In the genomic region with DNA sequence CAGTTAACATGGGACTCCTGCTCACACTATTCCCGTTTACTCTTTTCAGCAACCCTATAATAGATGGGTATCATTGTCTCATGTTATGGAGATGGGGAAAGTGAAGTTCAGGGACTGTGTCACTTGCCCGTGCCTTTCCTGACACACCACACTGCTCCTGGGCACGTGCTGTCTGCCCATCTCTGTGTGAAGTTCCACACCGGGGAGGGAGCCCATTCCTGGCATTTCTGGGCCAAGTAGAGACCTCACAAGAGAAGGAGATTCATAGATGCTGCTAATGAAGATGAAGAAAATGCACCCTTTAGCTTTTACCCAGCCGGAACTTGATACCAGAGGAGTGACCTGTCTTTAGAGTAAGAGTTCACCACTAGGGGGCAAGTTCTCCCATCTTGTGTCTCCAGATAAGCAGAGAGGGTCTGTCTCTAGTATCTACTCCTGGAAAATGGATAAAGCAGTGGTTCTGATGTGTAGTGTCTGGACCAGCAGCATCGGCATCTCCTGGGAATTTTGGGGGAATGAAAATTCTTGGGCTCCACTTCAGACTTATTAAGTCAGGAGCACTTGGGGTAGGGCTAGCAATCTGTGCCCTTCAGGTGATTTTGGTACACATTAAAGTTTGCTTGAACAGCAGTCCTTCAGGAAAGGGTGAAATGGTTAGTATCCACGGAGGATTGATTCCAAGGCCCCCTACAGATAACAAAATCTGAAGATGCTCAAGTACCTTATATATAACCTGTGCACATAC, we compare ENCODE assay signal across 8 cellular contexts. TPM values are rescaled to one million over a fixed set of nuclear protein-coding genes. Genes with fewer than 3 reads are reported as not detected.
DNase-seq lines count a peak whose midpoint lies in the region; ATAC-seq and TF ChIP-seq lines count a peak whose summit lies in the region.

No MANE protein-coding gene starts in this region.

- peak; percentile 50 for DNase-seq in activated CD8-positive, alpha-beta memory T cell treated with anti-CD3 and anti-CD28 coated beads, Interleukin-2, amount 10 ng/mL, durations not matched to agents 7 days and 5 days
- no peak for DNase-seq in activated CD8-positive, alpha-beta memory T cell treated with anti-CD3 and anti-CD28 coated beads, Interleukin-2, amount 50 U/mL, for 4 hours
- peak; percentile 87 for DNase-seq in OCI-LY7 (ENCODE audit: low spot score)
- peak in 1 of 7 donors; percentile 14 for DNase-seq in adrenal gland
- peak; percentile 61 for DNase-seq in hepatic stellate cell (ENCODE audit: low spot score)
- DNase-seq in stimulated activated effector memory CD8-positive, alpha-beta T cell treated with anti-CD3 and anti-CD28 coated beads, Interleukin-12 subunit alpha, Interleukin-12 subunit beta, amount 100 ng/mL, for 72 hours (ENCODE audit: low spot score in 2 of 2), result peak; percentile 5 to 66

- H2AFZ ChIP-seq in KMS-11 (ENCODE audit: low read depth) (0 out of 2 replicates have a peak overlapping the region, but pooled peaks have one; percentile 2), OCI-LY7 (ENCODE audit: low read length) (peak overlapping the region; percentile 62; the same call in 1 of the 2 replicates)

- POLR2A ChIA-PET in OCI-LY7 (lab: Charles Lee), result interaction anchor here (0.9 kb wide), 1 partner anchor 115 kb away, joined by 3 read pairs; no protein-coding TSS in a partner anchor

- BruUV-seq in OCI-LY7 (replicated peaks; lab: Mats Ljungman, UMichigan), result no TSS peak

- no peaks in the 10 kb centered on the region for H3K9me3 ChIP-seq in OCI-LY7 (ENCODE audit: low read length)
- H3K9me3 ChIP-seq in adrenal gland (replicated peaks in 1 of 3), result no peaks in the 10 kb centered on the region

- no peaks in the 10 kb centered on the region for H3K27me3 ChIP-seq in KMS-11 (ENCODE audit: insufficient read depth, low read depth)
- no peaks in the 10 kb centered on the region for H3K27me3 ChIP-seq in adrenal gland

- H3K9me3 Mint-ChIP-seq in activated CD8-positive, alpha-beta memory T cell treated with anti-CD3 and anti-CD28 coated beads, Interleukin-2, amount 10 ng/mL, durations not matched to agents 7 days and 5 days (ENCODE audit: low read depth), result no peaks in the 10 kb centered on the region
- H3K9me3 Mint-ChIP-seq in stimulated activated effector memory CD8-positive, alpha-beta T cell treated with anti-CD3 and anti-CD28 coated beads, Interleukin-12 subunit alpha, Interleukin-12 subunit beta, amount 100 ng/mL, for 72 hours, result no peaks in the 10 kb centered on the region

- H3K9me2 ChIP-seq in OCI-LY7 (ENCODE audit: insufficient read depth, low read length), result no peaks in the 10 kb centered on the region

- H3K27ac ChIP-seq in KMS-11, result no peak overlapping the region
- peak overlapping the region; percentile 49 for H3K27ac ChIP-seq in OCI-LY7 (ENCODE audit: low read depth, low read length, poor library complexity, severe bottlenecking)
- no peak overlapping the region for H3K27ac ChIP-seq in adrenal gland

- ATAC-seq in activated CD8-positive, alpha-beta memory T cell treated with anti-CD3 and anti-CD28 coated beads, Interleukin-2, amount 10 ng/mL, durations not matched to agents 7 days and 5 days, result peak; percentile 59
- ATAC-seq in GM21723 (IDR thresholded peaks at IDR 0.05; ENCODE audit: unreplicated experiment), result peak; percentile 62
- ATAC-seq in stimulated activated effector memory CD8-positive, alpha-beta T cell treated with anti-CD3 and anti-CD28 coated beads, Interleukin-12 subunit alpha, Interleukin-12 subunit beta, amount 100 ng/mL, for 72 hours, result peak; percentile 70

- H3K79me2 ChIP-seq in KMS-11 (ENCODE audit: insufficient read depth, low read depth) (peaks cover 42% of the 10 kb centered on the region), OCI-LY7 (ENCODE audit: insufficient read depth, low read depth, low read length) (peaks cover 44% of the 10 kb centered on the region)

- no peak overlapping the region for H3K4me3 ChIP-seq in KMS-11 (IDR thresholded peaks at IDR 0.05; ENCODE audit: insufficient read depth, low read depth, low read length)
- no peak overlapping the region for H3K4me3 ChIP-seq in OCI-LY7 (ENCODE audit: low read depth, low read length, poor library complexity, severe bottlenecking)
- no peak overlapping the region for H3K4me3 ChIP-seq in adrenal gland

- H4K20me1 ChIP-seq in KMS-11 (ENCODE audit: insufficient read depth), result no peaks in the 10 kb centered on the region
- H4K20me1 ChIP-seq in OCI-LY7 (ENCODE audit: insufficient read depth, low read length), result peaks cover 13% of the 10 kb centered on the region; the same call in 1 of the 2 replicates

- H3K4me1 ChIP-seq in KMS-11 (ENCODE audit: low read depth, poor library complexity, severe bottlenecking) (peaks cover 36% of the 10 kb centered on the region), OCI-LY7 (ENCODE audit: insufficient read depth, low read length, poor library complexity, severe bottlenecking) (peaks cover 34% of the 10 kb centered on the region), adrenal gland (replicated peaks in 1 of 2) (peaks cover 14 to 16% of the 10 kb centered on the region in 2 donors)

- H3K36me3 Mint-ChIP-seq in activated CD8-positive, alpha-beta memory T cell treated with anti-CD3 and anti-CD28 coated beads, Interleukin-2, amount 10 ng/mL, durations not matched to agents 7 days and 5 days, result peaks cover 18% of the 10 kb centered on the region
- peaks cover 38% of the 10 kb centered on the region for H3K36me3 Mint-ChIP-seq in stimulated activated effector memory CD8-positive, alpha-beta T cell treated with anti-CD3 and anti-CD28 coated beads, Interleukin-12 subunit alpha, Interleukin-12 subunit beta, amount 100 ng/mL, for 72 hours

- H3K36me3 ChIP-seq in KMS-11 (ENCODE audit: insufficient read depth), result peaks cover 1% of the 10 kb centered on the region; the same call in 1 of the 2 replicates
- peaks cover 26% of the 10 kb centered on the region for H3K36me3 ChIP-seq in OCI-LY7 (ENCODE audit: insufficient read depth, low read length)
- H3K36me3 ChIP-seq in adrenal gland (replicated peaks in 1 of 2), result peaks cover 0 to under 1% of the 10 kb centered on the region in 2 donors

- peak overlapping the region; percentile 74 for H3K27ac Mint-ChIP-seq in activated CD8-positive, alpha-beta memory T cell treated with anti-CD3 and anti-CD28 coated beads, Interleukin-2, amount 10 ng/mL, durations not matched to agents 7 days and 5 days
- H3K27ac Mint-ChIP-seq in stimulated activated effector memory CD8-positive, alpha-beta T cell treated with anti-CD3 and anti-CD28 coated beads, Interleukin-12 subunit alpha, Interleukin-12 subunit beta, amount 100 ng/mL, for 72 hours, result peak overlapping the region; percentile 80

- no peaks in the 10 kb centered on the region for H3K27me3 Mint-ChIP-seq in activated CD8-positive, alpha-beta memory T cell treated with anti-CD3 and anti-CD28 coated beads, Interleukin-2, amount 10 ng/mL, durations not matched to agents 7 days and 5 days

- WGBS in adrenal gland, 4 donors, result 54 to 66% (median 57%) methylated on average over 7 of the region's 7 CpGs

- TF ChIP-seq POLR2A in adrenal gland (IDR thresholded peaks at IDR 0.05), result no peak

- H3K4me2 ChIP-seq in KMS-11, result peak overlapping the region; percentile 76; the same call in 1 of the 2 replicates
- peak overlapping the region; percentile 84 for H3K4me2 ChIP-seq in OCI-LY7 (ENCODE audit: low read length)

- TF ChIP-seq CTCF in KMS-11 (conservative IDR thresholded peaks at IDR 0.05; ENCODE audit: low read depth, low read length) (peak; percentile 92), OCI-LY7 (conservative IDR thresholded peaks at IDR 0.05; ENCODE audit: low read length) (peak; percentile 96), adrenal gland (IDR thresholded peaks at IDR 0.05) (peak; percentile 23 to 55 (median 41))

- intact Hi-C loops in OCI-LY7 (cut with micrococcal nuclease; ENCODE audit: unreplicated experiment), result loop anchor here (2.0 to 10.0 kb wide), 6 partner anchors 143 to 941 kb away; a partner anchor contains a TSS
- intact Hi-C loops in adrenal gland (cut with DNase I), result loop anchor here in 1 of 2 donors (10.0 kb wide), 1 partner anchor 251 kb away; no protein-coding TSS in a partner anchor

- H3K4me1 Mint-ChIP-seq in activated CD8-positive, alpha-beta memory T cell treated with anti-CD3 and anti-CD28 coated beads, Interleukin-2, amount 10 ng/mL, durations not matched to agents 7 days and 5 days, result peaks cover 33% of the 10 kb centered on the region
- H3K4me1 Mint-ChIP-seq in stimulated activated effector memory CD8-positive, alpha-beta T cell treated with anti-CD3 and anti-CD28 coated beads, Interleukin-12 subunit alpha, Interleukin-12 subunit beta, amount 100 ng/mL, for 72 hours, result peaks cover 37% of the 10 kb centered on the region

- CTCF ChIA-PET in activated CD8-positive, alpha-beta memory T cell treated with anti-CD3 and anti-CD28 coated beads, Interleukin-2, amount 10 ng/mL, durations not matched to agents 7 days and 5 days (lab: Charles Lee), result interaction anchor here (0.6 to 1.5 kb wide), 11 partner anchors 10 to 267 kb away, joined by 3 to 8 read pairs (median 3); a partner anchor contains a TSS
- CTCF ChIA-PET in OCI-LY7 (lab: Charles Lee; ENCODE audit: unreplicated experiment), result no interaction called here

- no peak overlapping the region for H3K9ac ChIP-seq in KMS-11

- H3K4me3 Mint-ChIP-seq in activated CD8-positive, alpha-beta memory T cell treated with anti-CD3 and anti-CD28 coated beads, Interleukin-2, amount 10 ng/mL, durations not matched to agents 7 days and 5 days, result peak overlapping the region; percentile 41
- peak overlapping the region; percentile 86 for H3K4me3 Mint-ChIP-seq in stimulated activated effector memory CD8-positive, alpha-beta T cell treated with anti-CD3 and anti-CD28 coated beads, Interleukin-12 subunit alpha, Interleukin-12 subunit beta, amount 100 ng/mL, for 72 hours

RNA-seq across cellular contexts. Expression of a gene that starts 2.0 kb away (rescaled TPM):
- 100 to 1,000 TPM; 103 to 108 TPM for total RNA-seq in activated CD8-positive, alpha-beta memory T cell treated with anti-CD3 and anti-CD28 coated beads, Interleukin-2, amount 10 ng/mL, durations not matched to agents 7 days and 5 days
- total RNA-seq in OCI-LY7 (2014; rRNA removed; shearing (Covaris generic)), result 139 and 167 TPM in 2 replicates
- total RNA-seq in OCI-LY7 (2022) (131 and 137 TPM in 2 replicates), adrenal gland (10 to 100 TPM in 7 of 8 donors, 1 to 10 TPM in 1; 9.6 to 62.1 (median 13.3) TPM)
- polyA plus RNA-seq in adrenal gland, result 10 to 100 TPM in 1 of 3 donors, 1 to 10 TPM in 2; 6.7 to 15.7 (median 8.5) TPM

Comparison
In these comparisons a context has a peak if more than half of its experiments do, and no peak if none do; other contexts are left out.
1. CTCF ChIP-seq: peak in every context shown above with its lines; median percentile 96 in OCI-LY7; 92 in KMS-11; 41 in adrenal gland.